ENCODE assay signal across 9 cellular contexts in genomic region chr10:22475857-22476600, GRCh38.
DNase-seq lines count a peak whose midpoint lies in the region; ATAC-seq and TF ChIP-seq lines count a peak whose summit lies in the region.
"Had no signal": no experiment of that assay in that cellular context is flagged by ENCODE, and none has a peak within 500 bp of the region (broad histone marks: within the 10 kb centered on the region; RNA-seq: fewer than 3 reads in every experiment).

No MANE protein-coding gene starts in this region.

- no peaks in the 10 kb centered on the region for H3K36me3 Mint-ChIP-seq in natural killer cell treated with Interleukin-12 subunit alpha and Interleukin-12 subunit beta and Interleukin-15 and Interleukin-18, amount 100 ng/mL, for 72 hours

- H3K27me3 Mint-ChIP-seq in natural killer cell treated with Interleukin-12 subunit alpha and Interleukin-12 subunit beta and Interleukin-15 and Interleukin-18, amount 100 ng/mL, for 72 hours: peaks cover 49 to 54% of the 10 kb centered on the region in 2 donors

- H3K4me1 Mint-ChIP-seq in natural killer cell treated with Interleukin-12 subunit alpha and Interleukin-12 subunit beta and Interleukin-15 and Interleukin-18, amount 100 ng/mL, for 72 hours (ENCODE audit: low read depth in 2 of 2): peaks cover 15 to 29% of the 10 kb centered on the region in 2 donors

- DNase-seq in ELF-1 (ENCODE audit: low read depth, low spot score) (peak; percentile 41), RWPE2 (ENCODE audit: low spot score) (no peak), upper lobe of left lung (peak in 1 of 2 donors; percentile 84), ureter (ENCODE audit: low spot score) (no peak), NOMO-1 (lab: John Stamatoyannopoulos, UW; ENCODE audit: unreplicated experiment in 2 of 2) (no peak), NCI-H2081 treated with DMSO at 0.1 percent for 48 hours (lab: John Stamatoyannopoulos, UW) (no peak)
- DNase-seq in effector memory CD4-positive, alpha-beta T cell: no peak
- DNase-seq in natural killer cell treated with Interleukin-12 subunit alpha and Interleukin-12 subunit beta and Interleukin-15 and Interleukin-18, amount 100 ng/mL, for 72 hours (ENCODE audit: low spot score): no peak

- no peaks in the 10 kb centered on the region for H3K36me3 ChIP-seq in RWPE2 (ENCODE audit: low read depth)
- H3K36me3 ChIP-seq in effector memory CD4-positive, alpha-beta T cell (ENCODE audit: control insufficient read depth, insufficient read depth, low read length): no peaks in the 10 kb centered on the region
- no peaks in the 10 kb centered on the region for H3K36me3 ChIP-seq in upper lobe of left lung
- H3K36me3 ChIP-seq: neutrophil had no signal

- ATAC-seq in RWPE2 (ENCODE audit: low read depth) (peak; percentile 41; the same call in 1 of the 3 replicates), upper lobe of left lung (ENCODE audit: low FRiP score in 2 of 2) (peak in 1 of 2 donors; percentile 57)
- peak; percentile 57 to 68 for ATAC-seq in natural killer cell treated with Interleukin-12 subunit alpha and Interleukin-12 subunit beta and Interleukin-15 and Interleukin-18, amount 100 ng/mL, for 72 hours

- TF ChIP-seq CTCF in RWPE2 (IDR thresholded peaks at IDR 0.05; ENCODE audit: poor library complexity, severe bottlenecking): no peak
- no peak for TF ChIP-seq CTCF in upper lobe of left lung (IDR thresholded peaks at IDR 0.05)

- peak overlapping the region; percentile 88 for H3K4me3 Mint-ChIP-seq in natural killer cell treated with Interleukin-12 subunit alpha and Interleukin-12 subunit beta and Interleukin-15 and Interleukin-18, amount 100 ng/mL, for 72 hours

- peaks cover 46% of the 10 kb centered on the region for H3K27me3 ChIP-seq in RWPE2 (ENCODE audit: insufficient read depth, poor library complexity, severe bottlenecking)
- peaks cover 33% of the 10 kb centered on the region for H3K27me3 ChIP-seq in effector memory CD4-positive, alpha-beta T cell (replicated peaks; ENCODE audit: control insufficient read depth, insufficient read depth, low read length, poor library complexity, severe bottlenecking)
- peaks cover 0 to 38% (median 18%) of the 10 kb centered on the region in 4 donors for H3K27me3 ChIP-seq in upper lobe of left lung

- no peaks in the 10 kb centered on the region for H3K4me1 ChIP-seq in RWPE2 (ENCODE audit: insufficient read depth, poor library complexity, severe bottlenecking)
- H3K4me1 ChIP-seq in effector memory CD4-positive, alpha-beta T cell (ENCODE audit: control insufficient read depth, insufficient read depth, low read length, poor library complexity, severe bottlenecking): peaks cover 11% of the 10 kb centered on the region
- H3K4me1 ChIP-seq in upper lobe of left lung: peaks cover 16 to 24% (median 18%) of the 10 kb centered on the region in 4 donors

- H3K4me3 ChIP-seq in RWPE2 (ENCODE audit: severe bottlenecking) (peak overlapping the region; percentile 21), upper lobe of left lung (peak overlapping the region in 3 of 4 donors; percentile 24 to 46 (median 37))
- H3K4me3 ChIP-seq in effector memory CD4-positive, alpha-beta T cell (ENCODE audit: insufficient read depth, low read depth, low read length, poor library complexity, severe bottlenecking): peak overlapping the region; percentile 35

- TF ChIP-seq POLR2A in upper lobe of left lung (IDR thresholded peaks at IDR 0.05): no peak

- no peak for TF ChIP-seq EP300 in upper lobe of left lung (IDR thresholded peaks at IDR 0.05)

- H3K27ac Mint-ChIP-seq in natural killer cell treated with Interleukin-12 subunit alpha and Interleukin-12 subunit beta and Interleukin-15 and Interleukin-18, amount 100 ng/mL, for 72 hours: peak overlapping the region in 1 of 2 donors; percentile 28

- no peaks in the 10 kb centered on the region for H3K9me3 Mint-ChIP-seq in natural killer cell treated with Interleukin-12 subunit alpha and Interleukin-12 subunit beta and Interleukin-15 and Interleukin-18, amount 100 ng/mL, for 72 hours

- H3K9me3 ChIP-seq in RWPE2 (ENCODE audit: severe bottlenecking) (no peaks in the 10 kb centered on the region), upper lobe of left lung (no peaks in the 10 kb centered on the region)
- no peaks in the 10 kb centered on the region for H3K9me3 ChIP-seq in effector memory CD4-positive, alpha-beta T cell (ENCODE audit: control insufficient read depth, low read length)
- H3K9me3 ChIP-seq: neutrophil had no signal

- 4 to 5% methylated on average over 75 to 81 of the region's 85 CpGs for WGBS in upper lobe of left lung, 2 donors

- no peak overlapping the region for H3K27ac ChIP-seq in RWPE2 (ENCODE audit: poor library complexity, severe bottlenecking)
- no peak overlapping the region for H3K27ac ChIP-seq in effector memory CD4-positive, alpha-beta T cell (ENCODE audit: insufficient read depth, low read length, poor library complexity, severe bottlenecking)
- H3K27ac ChIP-seq in upper lobe of left lung: no peak overlapping the region
- H3K27ac ChIP-seq: neutrophil had no signal
